In genomic region chr9:126205260-126205659, GRCh38 we compare ENCODE assay signal across 1 cellular context.
TF ChIP-seq lines count a peak whose summit lies in the region.

No MANE protein-coding gene starts in this region.

TF ChIP-seq in HepG2, 621 proteins besides CTCF, POLR2A, EP300 and RAD21 (continued from another document):
- TF ChIP-seq ARID4A (CRISPR knock-in tag; IDR thresholded peaks at IDR 0.05; ENCODE audit: borderline replicate concordance) (no peak), CERS6 (CRISPR knock-in tag; IDR thresholded peaks at IDR 0.05) (no peak), MLLT10 (CRISPR knock-in tag; IDR thresholded peaks at IDR 0.05) (no peak), THAP9 (CRISPR knock-in tag; IDR thresholded peaks at IDR 0.05; ENCODE audit: borderline replicate concordance) (no peak), TEAD2 (CRISPR knock-in tag; IDR thresholded peaks at IDR 0.05) (no peak), ZNF207 (IDR thresholded peaks at IDR 0.05; ENCODE audit: borderline replicate concordance) (no peak), LBX2 (CRISPR knock-in tag; IDR thresholded peaks at IDR 0.05; ENCODE audit: borderline replicate concordance) (no peak), NR2F6 (IDR thresholded peaks at IDR 0.05) (no peak), NR2F6 (CRISPR knock-in tag; IDR thresholded peaks at IDR 0.05) (no peak)
- TF ChIP-seq, protein P1, sequence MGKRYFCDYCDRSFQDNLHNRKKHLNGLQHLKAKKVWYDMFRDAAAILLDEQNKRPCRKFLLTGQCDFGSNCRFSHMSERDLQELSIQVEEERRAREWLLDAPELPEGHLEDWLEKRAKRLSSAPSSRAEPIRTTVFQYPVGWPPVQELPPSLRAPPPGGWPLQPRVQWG (CRISPR knock-in tag; IDR thresholded peaks at IDR 0.05; ENCODE audit: borderline replicate concordance, low read depth) = no peak
TF ChIP-seq in HepG2: peak in this region for 0.
